20 cellular contexts compared by ENCODE assay signal in genomic region chr5:110335361-110336046, GRCh38.
A peak's percentile ranks its signal among the peaks of the same experiment; 100 is the strongest.
DNase-seq lines count a peak whose midpoint lies in the region; ATAC-seq and TF ChIP-seq lines count a peak whose summit lies in the region.
"Had no signal": no experiment of that assay in that cellular context is flagged by ENCODE, and none has a peak within 500 bp of the region (broad histone marks: within the 10 kb centered on the region; RNA-seq: fewer than 3 reads in every experiment).

No MANE protein-coding gene starts in this region.

- intact Hi-C loops in stomach (cut with DNase I; ENCODE audit: low total_unique reads): no loop called here

- DNase-seq in AG08395 (ENCODE audit: low spot score) (peak; percentile 85), NCI-H226 (peak; percentile 59), dedifferentiated amniotic fluid mesenchymal stem cell (ENCODE audit: extremely low spot score) (peak; percentile 96), middle frontal gyrus (ENCODE audit: extremely low spot score, low spot score) (peak; percentile 33), NCI-H2227 (lab: John Stamatoyannopoulos, UW; ENCODE audit: unreplicated experiment) (no peak), H7 (no peak), stomach (no peak)
- DNase-seq: activated CD4-positive, alpha-beta T cell treated with anti-CD3 and anti-CD28 coated beads for 48 hours; activated naive CD4-positive, alpha-beta T cell treated with anti-CD3 and anti-CD28 coated beads, Interleukin-2, amount 10 ng/mL, durations not matched to agents 7 days and 5 days; Caco-2; effector CD4-positive, alpha-beta T cell; GDM1; lower lobe of right lung; NCI-H2171 treated with DMSO at 0.1 percent for 48 hours; SHP77 treated with DMSO at 0.1 percent for 48 hours; stimulated activated CD8-positive, alpha-beta memory T cell treated with anti-CD3 and anti-CD28 coated beads, Interleukin-4, amount 100 ng/mL, for 48 hours; T-helper 9 cell; thyroid gland had no signal

- no peaks in the 10 kb centered on the region for H3K36me3 ChIP-seq in H7 (replicated peaks; ENCODE audit: control insufficient read depth, insufficient read depth, low read length)
- H3K36me3 ChIP-seq in stomach: no peaks in the 10 kb centered on the region
- H3K36me3 ChIP-seq: lower lobe of right lung, right atrium auricular region, thyroid gland had no signal

- no peak for TF ChIP-seq EP300 in stomach (IDR thresholded peaks at IDR 0.05)

- H3K4me1 ChIP-seq in stomach: peaks cover 0 to 19% (median 0%) of the 10 kb centered on the region in 4 donors
- H3K4me1 ChIP-seq: right atrium auricular region, thyroid gland had no signal

- H3K27me3 ChIP-seq in H7 (ENCODE audit: control insufficient read depth, insufficient read depth, low read length) (no peaks in the 10 kb centered on the region), stomach (no peaks in the 10 kb centered on the region)
- H3K27me3 ChIP-seq: right atrium auricular region, thyroid gland had no signal

- TF ChIP-seq CTCF in stomach (IDR thresholded peaks at IDR 0.05): no peak

- H3K9me3 ChIP-seq in stomach: no peaks in the 10 kb centered on the region
- H3K9me3 ChIP-seq: Caco-2, lower lobe of right lung, right atrium auricular region, thyroid gland had no signal

- ATAC-seq in HG03095 (IDR thresholded peaks at IDR 0.05; ENCODE audit: unreplicated experiment): no peak
- ATAC-seq: lower lobe of right lung had no signal

- TF ChIP-seq POLR2A in stomach (IDR thresholded peaks at IDR 0.05): no peak

- H3K27ac ChIP-seq in stomach: no peak overlapping the region
- H3K27ac ChIP-seq: lower lobe of right lung, right atrium auricular region, thyroid gland had no signal

- 40 to 46% (median 42%) methylated on average over 4 of the region's 4 CpGs for WGBS in stomach, 5 donors

- no peak overlapping the region for H3K4me3 ChIP-seq in H7 (ENCODE audit: insufficient read depth, low read depth, low read length)
- H3K4me3 ChIP-seq in stomach: no peak overlapping the region
- H3K4me3 ChIP-seq: lower lobe of right lung, right atrium auricular region, thyroid gland had no signal

Comparison
In these comparisons a context has a peak if more than half of its experiments do, and no peak if none do; other contexts are left out.
1. DNase-seq: peak in AG08395 (single experiment), NCI-H226 (single experiment), dedifferentiated amniotic fluid mesenchymal stem cell (single experiment) and middle frontal gyrus (single experiment); none in NCI-H2227 (single experiment), H7 (single experiment) and stomach (single experiment).